In the genomic region with DNA sequence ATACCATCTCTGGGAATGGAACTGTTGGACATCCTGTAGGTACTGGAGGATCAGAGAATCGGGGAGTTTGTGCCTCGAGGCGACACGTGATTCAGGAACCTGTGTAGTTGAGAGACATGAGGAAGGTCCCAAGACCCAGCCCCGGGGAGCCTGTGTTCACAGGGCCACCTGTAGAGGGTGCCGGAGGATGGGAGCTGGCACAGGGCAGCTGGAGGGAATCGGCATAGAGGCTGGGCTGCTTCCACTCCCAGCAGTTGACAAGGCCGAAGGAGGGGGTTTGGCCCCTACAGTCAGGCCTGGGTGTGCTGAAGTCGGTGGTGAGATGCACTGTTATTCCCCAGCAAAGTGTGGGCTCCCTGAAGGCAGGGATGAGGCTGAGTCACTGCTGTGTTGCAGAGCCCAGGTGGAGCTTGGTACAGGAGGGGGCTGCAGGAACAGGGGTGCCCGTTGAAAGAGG, we compare ENCODE assay signal across 8 cellular contexts. TPM values are rescaled to one million over a fixed set of nuclear protein-coding genes. Genes with fewer than 3 reads are reported as not detected.
A peak's percentile ranks its signal among the peaks of the same experiment; 100 is the strongest.
DNase-seq lines count a peak whose midpoint lies in the region; ATAC-seq, FAIRE-seq and TF ChIP-seq lines count a peak whose summit lies in the region.

No MANE protein-coding gene starts in this region.

- H3K27ac ChIP-seq in endothelial cell of umbilical vein (ENCODE audit: insufficient read depth, low read depth, low read length), result no peak overlapping the region

- BruUV-seq in endothelial cell of umbilical vein (replicated peaks; lab: Mats Ljungman, UMichigan), result no TSS peak

- H2AFZ ChIP-seq in endothelial cell of umbilical vein (ENCODE audit: low read depth, low read length), result no peak overlapping the region

- peak; percentile 49 for TF ChIP-seq CTCF in GM12864 (IDR thresholded peaks at IDR 0.05; ENCODE audit: low read depth, low read length, missing control alignments)
- TF ChIP-seq CTCF in endothelial cell of umbilical vein (IDR thresholded peaks at IDR 0.05; ENCODE audit: extremely low read depth in 1 of 2, insufficient read depth in 1 of 2, low read depth in 1 of 2, low read length in 2 of 2), result peak; percentile 16 to 27

- peak; percentile 97 for DNase-seq in 8988T
- DNase-seq in GM12864 (ENCODE audit: low read depth), result no peak
- DNase-seq in RKO (ENCODE audit: low spot score), result peak; percentile 46
- DNase-seq in endothelial cell of umbilical vein (ENCODE audit: low read depth, low spot score), result no peak
- no peak for DNase-seq in GOT3 (lab: John Stamatoyannopoulos, UW)
- DNase-seq in hippocampal formation (lab: John Stamatoyannopoulos, UW), result no peak
- DNase-seq in putamen (ENCODE audit: low spot score), result no peak

- POLR2A ChIA-PET in endothelial cell of umbilical vein (lab: Charles Lee), result no interaction called here

- CTCF ChIA-PET in endothelial cell of umbilical vein (lab: Charles Lee), result interaction anchor here (0.5 to 3.7 kb wide), 9 partner anchors 9 to 543 kb away, joined by 3 to 23 read pairs (median 3); partner anchors contain the start of gene SSBP4

- H4K20me1 ChIP-seq in endothelial cell of umbilical vein (replicated peaks; ENCODE audit: control insufficient read depth, extremely low read depth, insufficient read depth, low read length), result no peaks in the 10 kb centered on the region

- H3K9me3 ChIP-seq in endothelial cell of umbilical vein (replicated peaks; ENCODE audit: control insufficient read depth, insufficient read depth, low read length), result no peaks in the 10 kb centered on the region

- no peaks in the 10 kb centered on the region for H3K79me2 ChIP-seq in endothelial cell of umbilical vein (ENCODE audit: control insufficient read depth, insufficient read depth, low read length)

- H3K9ac ChIP-seq in endothelial cell of umbilical vein (replicated peaks; ENCODE audit: extremely low read depth, insufficient read depth, low read length), result no peak overlapping the region

- H3K36me3 ChIP-seq in endothelial cell of umbilical vein (ENCODE audit: control insufficient read depth in 2 of 2, extremely low read depth in 1 of 2, insufficient read depth in 2 of 2, low read length in 2 of 2), result peaks cover 0 to 16% of the 10 kb centered on the region in 2 experiments

- H3K27me3 ChIP-seq in endothelial cell of umbilical vein (ENCODE audit: control insufficient read depth in 2 of 2, insufficient read depth in 2 of 2, low read length in 2 of 2), result no peaks in the 10 kb centered on the region

- dilution Hi-C loops in endothelial cell of umbilical vein (cut with MboI; ENCODE audit: extremely low pct_ligation_motif_present, low sequenced_read_pairs), result no loop called here

- TF ChIP-seq POLR2A in endothelial cell of umbilical vein (IDR thresholded peaks at IDR 0.05; ENCODE audit: low read depth, low read length), result no peak

- H3K4me2 ChIP-seq in endothelial cell of umbilical vein (ENCODE audit: insufficient read depth, low read length), result no peak overlapping the region

- peaks cover 6% of the 10 kb centered on the region for H3K4me1 ChIP-seq in endothelial cell of umbilical vein (ENCODE audit: control insufficient read depth, extremely low read depth, insufficient read depth, low read length)

- ATAC-seq in GM19452 (IDR thresholded peaks at IDR 0.05; ENCODE audit: unreplicated experiment), result no peak

- intact Hi-C loops in endothelial cell of umbilical vein (cut with micrococcal nuclease), result no loop called here

- H3K9me1 ChIP-seq in endothelial cell of umbilical vein (replicated peaks; ENCODE audit: control insufficient read depth, extremely low read depth, insufficient read depth, low read length), result no peaks in the 10 kb centered on the region

- no peak for FAIRE-seq in endothelial cell of umbilical vein (lab: Jason Lieb, UNC)

- H3K4me3 ChIP-seq in GM12864 (ENCODE audit: low read depth, low read length) (no peak overlapping the region), endothelial cell of umbilical vein (replicated peaks in 1 of 3; ENCODE audit: insufficient read depth in 1 of 3, low read depth in 1 of 3, low read length in 3 of 3) (no peak overlapping the region)

TF ChIP-seq in endothelial cell of umbilical vein, 7 proteins besides CTCF, POLR2A, EP300 and RAD21:
- TF ChIP-seq MYC (IDR thresholded peaks at IDR 0.05; ENCODE audit: low read depth, low read length) (no peak), JUN (IDR thresholded peaks at IDR 0.05; ENCODE audit: borderline replicate concordance, insufficient read depth, insufficient read length, low read depth) (no peak), GATA2 (IDR thresholded peaks at IDR 0.05; ENCODE audit: insufficient read depth, insufficient read length, low read depth, low read length) (no peak), MAX (IDR thresholded peaks at IDR 0.05; ENCODE audit: insufficient read depth, insufficient read length) (no peak), FOS (IDR thresholded peaks at IDR 0.05; ENCODE audit: borderline replicate concordance, insufficient read depth, low read length) (no peak)

RNA-seq across cellular contexts. Expression of gene ISYNA1, which starts 2.5 kb away (rescaled TPM):
- 70.2 and 74.1 TPM in 2 replicates for total RNA-seq in endothelial cell of umbilical vein
- 69.0 and 85.0 TPM in 2 replicates for polyA plus RNA-seq in endothelial cell of umbilical vein
- 32.0 and 38.7 TPM in 2 replicates for polyA plus RNA-seq in endothelial cell of umbilical vein (2011; cell fraction: cytosol; rRNA removed)
- 145 and 173 TPM in 2 replicates for polyA plus RNA-seq in endothelial cell of umbilical vein (2011; cell fraction: nucleus; rRNA removed)
- polyA plus RNA-seq in endothelial cell of umbilical vein (2012), result 38.7 and 63.2 TPM in 2 replicates
- 26.2 and 34.8 TPM in 2 replicates for polyA minus RNA-seq in endothelial cell of umbilical vein
- not detected for polyA minus RNA-seq in endothelial cell of umbilical vein (2011; cell fraction: cytosol; rRNA and poly(A)+ RNA removed)
- polyA minus RNA-seq in endothelial cell of umbilical vein (2011; cell fraction: nucleus; rRNA and poly(A)+ RNA removed), result 12.2 and 26.3 TPM in 2 replicates

RNA-seq across cellular contexts. Expression of gene SSBP4, which starts 21.3 kb away (rescaled TPM):
- 140 and 151 TPM in 2 replicates for total RNA-seq in endothelial cell of umbilical vein
- polyA plus RNA-seq in endothelial cell of umbilical vein, result 89.6 and 116 TPM in 2 replicates
- polyA plus RNA-seq in endothelial cell of umbilical vein (2011; cell fraction: cytosol; rRNA removed), result 43.5 and 75.7 TPM in 2 replicates
- polyA plus RNA-seq in endothelial cell of umbilical vein (2011; cell fraction: nucleus; rRNA removed), result 116 and 121 TPM in 2 replicates
- 50.5 and 101 TPM in 2 replicates for polyA plus RNA-seq in endothelial cell of umbilical vein (2012)
- 12.7 and 21.8 TPM in 2 replicates for polyA minus RNA-seq in endothelial cell of umbilical vein
- 32.1 TPM for polyA minus RNA-seq in endothelial cell of umbilical vein (2011; cell fraction: cytosol; rRNA and poly(A)+ RNA removed)
- polyA minus RNA-seq in endothelial cell of umbilical vein (2011; cell fraction: nucleus; rRNA and poly(A)+ RNA removed), result 27.4 and 63.5 TPM in 2 replicates

RNA-seq across cellular contexts. Expression of gene LRRC25, which starts 43.0 kb away (rescaled TPM):
- total RNA-seq in endothelial cell of umbilical vein, result not detected in 2 replicates
- polyA plus RNA-seq in endothelial cell of umbilical vein, result not detected in 2 replicates
- polyA plus RNA-seq in endothelial cell of umbilical vein (2011; cell fraction: cytosol; rRNA removed), result not detected in 2 replicates
- polyA plus RNA-seq in endothelial cell of umbilical vein (2011; cell fraction: nucleus; rRNA removed), result not detected in 2 replicates
- polyA plus RNA-seq in endothelial cell of umbilical vein (2012), result not detected in 2 replicates
- polyA minus RNA-seq in endothelial cell of umbilical vein, result not detected in 2 replicates
- not detected for polyA minus RNA-seq in endothelial cell of umbilical vein (2011; cell fraction: cytosol; rRNA and poly(A)+ RNA removed)
- not detected in 2 replicates for polyA minus RNA-seq in endothelial cell of umbilical vein (2011; cell fraction: nucleus; rRNA and poly(A)+ RNA removed)

RNA-seq across cellular contexts. Expression of gene GDF15, which starts 54.5 kb away (rescaled TPM):
- 140 and 165 TPM in 2 replicates for total RNA-seq in endothelial cell of umbilical vein
- 206 and 343 TPM in 2 replicates for polyA plus RNA-seq in endothelial cell of umbilical vein
- polyA plus RNA-seq in endothelial cell of umbilical vein (2011; cell fraction: cytosol; rRNA removed), result 74.9 and 137 TPM in 2 replicates
- polyA plus RNA-seq in endothelial cell of umbilical vein (2011; cell fraction: nucleus; rRNA removed), result 58.6 and 63.6 TPM in 2 replicates
- polyA plus RNA-seq in endothelial cell of umbilical vein (2012), result 252 and 264 TPM in 2 replicates
- 30.7 and 37.6 TPM in 2 replicates for polyA minus RNA-seq in endothelial cell of umbilical vein
- 27.1 TPM for polyA minus RNA-seq in endothelial cell of umbilical vein (2011; cell fraction: cytosol; rRNA and poly(A)+ RNA removed)
- polyA minus RNA-seq in endothelial cell of umbilical vein (2011; cell fraction: nucleus; rRNA and poly(A)+ RNA removed), result 12.8 and 28.4 TPM in 2 replicates

Comparison
In these comparisons a context has a peak if more than half of its experiments do, and no peak if none do; other contexts are left out.
1. DNase-seq: peak in 8988T (single experiment) and RKO (single experiment); none in GM12864 (single experiment), endothelial cell of umbilical vein (single experiment), GOT3 (single experiment), hippocampal formation (0 of 2) and putamen (single experiment).